12 cellular contexts compared by ENCODE assay signal in genomic region chr11:119509277-119509841, GRCh38.
A peak's percentile ranks its signal among the peaks of the same experiment; 100 is the strongest.
DNase-seq lines count a peak whose midpoint lies in the region; ATAC-seq and TF ChIP-seq lines count a peak whose summit lies in the region.
"Had no signal": no experiment of that assay in that cellular context is flagged by ENCODE, and none has a peak within 500 bp of the region (broad histone marks: within the 10 kb centered on the region; RNA-seq: fewer than 3 reads in every experiment).

No MANE protein-coding gene starts in this region.

- H3K79me2 ChIP-seq in neural progenitor cell (ENCODE audit: low read depth): no peaks in the 10 kb centered on the region

- H3K9me3 ChIP-seq in left ventricle myocardium inferior (replicated peaks) (no peaks in the 10 kb centered on the region), gastroesophageal sphincter (no peaks in the 10 kb centered on the region), neural progenitor cell (ENCODE audit: low read depth) (no peaks in the 10 kb centered on the region)
- H3K9me3 ChIP-seq: SJSA1, upper lobe of left lung had no signal

- no peak for DNase-seq in left ventricle myocardium superior
- DNase-seq in left ventricle myocardium inferior: no peak
- no peak for DNase-seq in activated naive CD8-positive, alpha-beta T cell treated with anti-CD3 and anti-CD28 coated beads, Interleukin-2, amount 50 U/mL, for 24 hours
- DNase-seq in neural progenitor cell (ENCODE audit: low spot score): no peak
- no peak for DNase-seq in kidney glomerular epithelial cell (lab: John Stamatoyannopoulos, UW)
- DNase-seq: NCI-H524 treated with DMSO at 0.1 percent for 48 hours had no signal

- H3K4me1 ChIP-seq in left ventricle myocardium inferior: no peaks in the 10 kb centered on the region
- peaks cover 0 to 3% (median 0%) of the 10 kb centered on the region in 3 donors for H3K4me1 ChIP-seq in gastroesophageal sphincter
- peaks cover 27% of the 10 kb centered on the region for H3K4me1 ChIP-seq in neural progenitor cell
- H3K4me1 ChIP-seq: SJSA1, upper lobe of left lung had no signal

- H3K36me3 Mint-ChIP-seq in activated naive CD8-positive, alpha-beta T cell treated with anti-CD3 and anti-CD28 coated beads, Interleukin-2, amount 50 U/mL, for 24 hours (ENCODE audit: low read depth): no peaks in the 10 kb centered on the region
- no peaks in the 10 kb centered on the region for H3K36me3 Mint-ChIP-seq in neural progenitor cell

- no peak for TF ChIP-seq POLR2A in gastroesophageal sphincter (IDR thresholded peaks at IDR 0.05)

- H3K9ac ChIP-seq in neural progenitor cell: no peak overlapping the region

- H3K4me3 ChIP-seq in left ventricle myocardium inferior: no peak overlapping the region
- no peak overlapping the region for H3K4me3 ChIP-seq in gastroesophageal sphincter
- no peak overlapping the region for H3K4me3 ChIP-seq in neural progenitor cell
- H3K4me3 ChIP-seq: SJSA1, upper lobe of left lung had no signal

- no peak overlapping the region for H3K4me3 Mint-ChIP-seq in activated naive CD8-positive, alpha-beta T cell treated with anti-CD3 and anti-CD28 coated beads, Interleukin-2, amount 50 U/mL, for 24 hours
- no peak overlapping the region for H3K4me3 Mint-ChIP-seq in neural progenitor cell

- H3K36me3 ChIP-seq in left ventricle myocardium inferior: no peaks in the 10 kb centered on the region
- H3K36me3 ChIP-seq in gastroesophageal sphincter: no peaks in the 10 kb centered on the region
- H3K36me3 ChIP-seq in neural progenitor cell: no peaks in the 10 kb centered on the region
- H3K36me3 ChIP-seq: brain microvascular endothelial cell, SJSA1, upper lobe of left lung had no signal

- no peak for TF ChIP-seq CTCF in left ventricle myocardium inferior (IDR thresholded peaks at IDR 0.05; ENCODE audit: borderline replicate concordance)
- no peak for TF ChIP-seq CTCF in gastroesophageal sphincter (IDR thresholded peaks at IDR 0.05)
- TF ChIP-seq CTCF in neural progenitor cell (IDR thresholded peaks at IDR 0.05): no peak

- ATAC-seq in left ventricle myocardium superior (peak; percentile 52), gastroesophageal sphincter (peak; percentile 65), HG02642 (IDR thresholded peaks at IDR 0.05; ENCODE audit: poor library complexity, unreplicated experiment) (no peak), GM18511 (IDR thresholded peaks at IDR 0.05; ENCODE audit: unreplicated experiment) (no peak)
- peak; percentile 40 for ATAC-seq in activated naive CD8-positive, alpha-beta T cell treated with anti-CD3 and anti-CD28 coated beads, Interleukin-2, amount 50 U/mL, for 24 hours

- TF ChIP-seq EP300 in gastroesophageal sphincter (IDR thresholded peaks at IDR 0.05): no peak

- no peaks in the 10 kb centered on the region for H3F3A ChIP-seq in neural progenitor cell (ENCODE audit: low read depth)

- H3K27ac Mint-ChIP-seq in activated naive CD8-positive, alpha-beta T cell treated with anti-CD3 and anti-CD28 coated beads, Interleukin-2, amount 50 U/mL, for 24 hours: no peak overlapping the region
- no peak overlapping the region for H3K27ac Mint-ChIP-seq in neural progenitor cell

- WGBS in gastroesophageal sphincter (ENCODE audit: low coverage in 1 of 2), 2 donors: 38 to 50% methylated on average over 1 of the region's 4 CpGs

- H3K27ac ChIP-seq in left ventricle myocardium inferior (replicated peaks) (no peak overlapping the region), gastroesophageal sphincter (peak overlapping the region in 2 of 4 donors; percentile 39 to 43), neural progenitor cell (no peak overlapping the region)
- H3K27ac ChIP-seq: brain microvascular endothelial cell, SJSA1, upper lobe of left lung had no signal

- H3K27me3 Mint-ChIP-seq in activated naive CD8-positive, alpha-beta T cell treated with anti-CD3 and anti-CD28 coated beads, Interleukin-2, amount 50 U/mL, for 24 hours: peaks cover 11% of the 10 kb centered on the region
- H3K27me3 Mint-ChIP-seq in neural progenitor cell (ENCODE audit: insufficient read depth, low read depth): peaks cover 14% of the 10 kb centered on the region

- no peak overlapping the region for H3K4me2 ChIP-seq in neural progenitor cell

- intact Hi-C loops in left ventricle myocardium superior (cut with micrococcal nuclease) (no loop called here), left ventricle myocardium inferior (cut with micrococcal nuclease) (no loop called here)

- H4K20me1 ChIP-seq in neural progenitor cell (ENCODE audit: low read depth): no peaks in the 10 kb centered on the region

- no peaks in the 10 kb centered on the region for H3K9me3 Mint-ChIP-seq in activated naive CD8-positive, alpha-beta T cell treated with anti-CD3 and anti-CD28 coated beads, Interleukin-2, amount 50 U/mL, for 24 hours
- peaks cover 16% of the 10 kb centered on the region for H3K9me3 Mint-ChIP-seq in neural progenitor cell

- H3K27me3 ChIP-seq in left ventricle myocardium inferior (ENCODE audit: low read depth) (peaks cover 43% of the 10 kb centered on the region), gastroesophageal sphincter (no peaks in the 10 kb centered on the region), neural progenitor cell (no peaks in the 10 kb centered on the region)
- H3K27me3 ChIP-seq: SJSA1, upper lobe of left lung had no signal

- H3K4me1 Mint-ChIP-seq in activated naive CD8-positive, alpha-beta T cell treated with anti-CD3 and anti-CD28 coated beads, Interleukin-2, amount 50 U/mL, for 24 hours: peaks cover 31% of the 10 kb centered on the region
- peaks cover 48% of the 10 kb centered on the region for H3K4me1 Mint-ChIP-seq in neural progenitor cell

- H2AFZ ChIP-seq in neural progenitor cell (replicated peaks): no peak overlapping the region

Comparison
In these comparisons a context has a peak if more than half of its experiments do, and no peak if none do; other contexts are left out.
1. ATAC-seq: peak in left ventricle myocardium superior (single experiment), activated naive CD8-positive, alpha-beta T cell treated with anti-CD3 and anti-CD28 coated beads, Interleukin-2, amount 50 U/mL, for 24 hours (single experiment) and gastroesophageal sphincter (single experiment); none in HG02642 (single experiment) and GM18511 (single experiment).